Comparison of ENCODE assay signal across 1 cellular context in genomic region chr11:1163911-1164735, GRCh38.
TF ChIP-seq lines count a peak whose summit lies in the region.

No MANE protein-coding gene starts in this region.

TF ChIP-seq in HepG2, 621 proteins besides CTCF, POLR2A, EP300 and RAD21:
- TF ChIP-seq ZNF329 (CRISPR knock-in tag; IDR thresholded peaks at IDR 0.05; ENCODE audit: low read depth) (no peak), EHMT2 (IDR thresholded peaks at IDR 0.05; ENCODE audit: borderline replicate concordance, low read depth, low read length) (no peak), CSRNP1 (CRISPR knock-in tag; IDR thresholded peaks at IDR 0.05) (no peak), MYNN (CRISPR knock-in tag; IDR thresholded peaks at IDR 0.05; ENCODE audit: low read depth) (no peak), SAP130 (CRISPR knock-in tag; IDR thresholded peaks at IDR 0.05; ENCODE audit: low read depth) (no peak), SP1 (IDR thresholded peaks at IDR 0.05) (no peak), SP1 (CRISPR knock-in tag; IDR thresholded peaks at IDR 0.05) (no peak), NCOA2 (CRISPR knock-in tag; IDR thresholded peaks at IDR 0.05) (no peak), ZNF280D (CRISPR knock-in tag; IDR thresholded peaks at IDR 0.05) (no peak), SPEN (CRISPR knock-in tag; IDR thresholded peaks at IDR 0.05; ENCODE audit: low read depth) (no peak), ZNF768 (CRISPR knock-in tag; IDR thresholded peaks at IDR 0.05) (no peak), NBN (conservative IDR thresholded peaks at IDR 0.05) (no peak), ZNF761 (CRISPR knock-in tag; conservative IDR thresholded peaks at IDR 0.05) (no peak), SIN3A (IDR thresholded peaks at IDR 0.05; ENCODE audit: borderline replicate concordance, low read depth, low read length) (no peak), ZNF235 (CRISPR knock-in tag; IDR thresholded peaks at IDR 0.05; ENCODE audit: borderline replicate concordance) (no peak), THYN1 (CRISPR knock-in tag; IDR thresholded peaks at IDR 0.05; ENCODE audit: borderline replicate concordance, low read depth) (no peak), POLR2G (IDR thresholded peaks at IDR 0.05; ENCODE audit: low read depth, low read length) (no peak), TFDP2 (CRISPR knock-in tag; IDR thresholded peaks at IDR 0.05) (no peak)
